In the genomic region with DNA sequence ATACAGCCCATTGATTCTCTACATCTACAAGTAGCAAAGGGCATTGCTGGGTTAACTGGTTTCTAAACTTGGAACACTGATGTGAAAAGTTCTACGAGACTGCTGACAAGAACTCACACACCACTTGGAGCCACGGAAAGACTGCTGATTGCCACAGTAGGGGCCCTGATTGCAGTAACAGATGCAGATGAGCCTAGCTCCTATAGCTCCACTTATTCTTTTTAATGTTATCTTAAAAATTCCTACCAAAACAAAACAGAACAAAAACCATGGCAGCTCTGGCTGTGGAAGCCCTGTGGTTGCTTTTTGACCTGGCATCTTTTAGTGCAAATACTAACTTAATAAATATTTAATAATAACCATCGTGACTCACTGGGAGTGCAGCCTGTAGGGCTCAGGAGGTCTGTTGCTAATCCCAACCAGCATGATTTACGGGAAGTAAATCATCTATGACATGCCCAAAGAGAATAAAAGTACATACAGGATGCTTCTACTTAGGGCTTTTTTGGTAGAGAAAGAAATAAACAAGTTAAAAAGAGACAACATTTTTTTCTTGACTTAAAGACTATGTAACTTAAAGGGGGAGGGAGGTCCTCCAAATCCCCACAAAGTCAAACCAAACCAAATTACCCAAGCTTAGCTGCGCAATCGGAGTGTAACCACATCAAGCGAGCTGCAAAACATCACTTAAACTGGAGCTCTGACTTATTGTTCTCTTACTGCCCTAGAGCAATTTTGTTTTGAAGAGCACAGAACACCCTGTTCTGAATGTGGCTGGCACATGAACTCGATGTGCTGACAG, we compare ENCODE assay signal across 8 cellular contexts.
A peak's percentile ranks its signal among the peaks of the same experiment; 100 is the strongest.
DNase-seq lines count a peak whose midpoint lies in the region; ATAC-seq and TF ChIP-seq lines count a peak whose summit lies in the region.

No MANE protein-coding gene starts in this region.

- H3K9me3 ChIP-seq in right cardiac atrium (ENCODE audit: control insufficient read depth, low read length): no peaks in the 10 kb centered on the region

- DNase-seq in GM23338 (ENCODE audit: low spot score) (peak; percentile 47), SIG-M5 (lab: John Stamatoyannopoulos, UW) (peak; percentile 12), amniotic epithelial cell (ENCODE audit: low read depth) (peak; percentile 99), right cardiac atrium (peak in 2 of 3 donors; percentile 53 to 72), sciatic nerve (ENCODE audit: low spot score) (no peak), NCI-H1092 (lab: John Stamatoyannopoulos, UW) (no peak), glutamatergic neuron (no peak)

- intact Hi-C loops in right cardiac atrium (cut with DNase I) (loop anchor here in 1 of 4 donors (5.0 kb wide), 1 partner anchor 126 kb away; no protein-coding TSS in a partner anchor), sciatic nerve (cut with DNase I) (no loop called here)

- H3K9me2 ChIP-seq in GM23338 (ENCODE audit: insufficient read depth): no peaks in the 10 kb centered on the region

- H3K4me1 Mint-ChIP-seq in GM23338: peaks cover 27% of the 10 kb centered on the region
- peaks cover 10% of the 10 kb centered on the region for H3K4me1 Mint-ChIP-seq in glutamatergic neuron (ENCODE audit: low read depth, unreplicated experiment)

- H3K36me3 ChIP-seq in GM23338 (ENCODE audit: insufficient read depth): no peaks in the 10 kb centered on the region

- 3% methylated on average over 8 of the region's 8 CpGs for WGBS in right cardiac atrium

- H3K27me3 Mint-ChIP-seq in GM23338 (ENCODE audit: insufficient read depth, low read depth, poor library complexity) (no peaks in the 10 kb centered on the region), glutamatergic neuron (ENCODE audit: unreplicated experiment) (peaks cover 3% of the 10 kb centered on the region)

- H3K36me3 Mint-ChIP-seq in GM23338 (ENCODE audit: low read depth) (peaks cover 11% of the 10 kb centered on the region; the same call in 2 of the 3 replicates), glutamatergic neuron (ENCODE audit: unreplicated experiment) (no peaks in the 10 kb centered on the region)

- peak overlapping the region; percentile 16 for H3K27ac ChIP-seq in GM23338 (ENCODE audit: low read depth)
- peak overlapping the region; percentile 100 for H3K27ac ChIP-seq in right cardiac atrium (ENCODE audit: low read length)

- peaks cover 20% of the 10 kb centered on the region for H3K4me1 ChIP-seq in GM23338 (ENCODE audit: insufficient read depth)
- peaks cover 23% of the 10 kb centered on the region for H3K4me1 ChIP-seq in right cardiac atrium (ENCODE audit: control insufficient read depth, insufficient read depth, low read length)

- no peak overlapping the region for H2AFZ ChIP-seq in GM23338

- H3K79me2 ChIP-seq in GM23338 (replicated peaks; ENCODE audit: insufficient read depth): no peaks in the 10 kb centered on the region

- H3K4me2 ChIP-seq in GM23338: peak overlapping the region; percentile 60

- ATAC-seq in GM23338: peak; percentile 88
- ATAC-seq in right cardiac atrium: peak; percentile 88 to 92
- ATAC-seq in sciatic nerve: peak; percentile 94
- no peak for ATAC-seq in HG02588 (IDR thresholded peaks at IDR 0.05; ENCODE audit: unreplicated experiment)

- H3K27me3 ChIP-seq in GM23338 (ENCODE audit: insufficient read depth) (no peaks in the 10 kb centered on the region), right cardiac atrium (ENCODE audit: control insufficient read depth, insufficient read depth) (no peaks in the 10 kb centered on the region)

- TF ChIP-seq CTCF in GM23338 (conservative IDR thresholded peaks at IDR 0.05; ENCODE audit: low read depth in 2 of 2) (no peak), glutamatergic neuron (IDR thresholded peaks at IDR 0.05; ENCODE audit: partially characterized antibody, unreplicated experiment) (no peak)

- H4K20me1 ChIP-seq in GM23338 (replicated peaks; ENCODE audit: insufficient read depth): no peaks in the 10 kb centered on the region

- H3K9me3 Mint-ChIP-seq in GM23338 (no peaks in the 10 kb centered on the region), glutamatergic neuron (ENCODE audit: unreplicated experiment) (no peaks in the 10 kb centered on the region)

- H3K27ac Mint-ChIP-seq in GM23338: peak overlapping the region; percentile 61
- H3K27ac Mint-ChIP-seq in glutamatergic neuron (ENCODE audit: unreplicated experiment): no peak overlapping the region

- no peak overlapping the region for H3K4me3 ChIP-seq in GM23338
- H3K4me3 ChIP-seq in right cardiac atrium (ENCODE audit: low read length): peak overlapping the region; percentile 12

- H3F3A ChIP-seq in GM23338 (replicated peaks; ENCODE audit: low read depth): no peaks in the 10 kb centered on the region

- no peak overlapping the region for H3K4me3 Mint-ChIP-seq in GM23338
- H3K4me3 Mint-ChIP-seq in glutamatergic neuron (ENCODE audit: unreplicated experiment): no peak overlapping the region

TF ChIP-seq in GM23338, 12 proteins besides CTCF, POLR2A, EP300 and RAD21:
- no peak for TF ChIP-seq JUNB (IDR thresholded peaks at IDR 0.05; ENCODE audit: unreplicated experiment)
- TF ChIP-seq, protein P1, sequence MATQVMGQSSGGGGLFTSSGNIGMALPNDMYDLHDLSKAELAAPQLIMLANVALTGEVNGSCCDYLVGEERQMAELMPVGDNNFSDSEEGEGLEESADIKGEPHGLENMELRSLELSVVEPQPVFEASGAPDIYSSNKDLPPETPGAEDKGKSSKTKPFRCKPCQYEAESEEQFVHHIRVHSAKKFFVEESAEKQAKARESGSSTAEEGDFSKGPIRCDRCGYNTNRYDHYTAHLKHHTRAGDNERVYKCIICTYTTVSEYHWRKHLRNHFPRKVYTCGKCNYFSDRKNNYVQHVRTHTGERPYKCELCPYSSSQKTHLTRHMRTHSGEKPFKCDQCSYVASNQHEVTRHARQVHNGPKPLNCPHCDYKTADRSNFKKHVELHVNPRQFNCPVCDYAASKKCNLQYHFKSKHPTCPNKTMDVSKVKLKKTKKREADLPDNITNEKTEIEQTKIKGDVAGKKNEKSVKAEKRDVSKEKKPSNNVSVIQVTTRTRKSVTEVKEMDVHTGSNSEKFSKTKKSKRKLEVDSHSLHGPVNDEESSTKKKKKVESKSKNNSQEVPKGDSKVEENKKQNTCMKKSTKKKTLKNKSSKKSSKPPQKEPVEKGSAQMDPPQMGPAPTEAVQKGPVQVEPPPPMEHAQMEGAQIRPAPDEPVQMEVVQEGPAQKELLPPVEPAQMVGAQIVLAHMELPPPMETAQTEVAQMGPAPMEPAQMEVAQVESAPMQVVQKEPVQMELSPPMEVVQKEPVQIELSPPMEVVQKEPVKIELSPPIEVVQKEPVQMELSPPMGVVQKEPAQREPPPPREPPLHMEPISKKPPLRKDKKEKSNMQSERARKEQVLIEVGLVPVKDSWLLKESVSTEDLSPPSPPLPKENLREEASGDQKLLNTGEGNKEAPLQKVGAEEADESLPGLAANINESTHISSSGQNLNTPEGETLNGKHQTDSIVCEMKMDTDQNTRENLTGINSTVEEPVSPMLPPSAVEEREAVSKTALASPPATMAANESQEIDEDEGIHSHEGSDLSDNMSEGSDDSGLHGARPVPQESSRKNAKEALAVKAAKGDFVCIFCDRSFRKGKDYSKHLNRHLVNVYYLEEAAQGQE (IDR thresholded peaks at IDR 0.05; ENCODE audit: unreplicated experiment): no peak

Comparison
In these comparisons a context has a peak if more than half of its experiments do, and no peak if none do; other contexts are left out.
1. DNase-seq: peak in GM23338 (single experiment), SIG-M5 (single experiment), amniotic epithelial cell (single experiment) and right cardiac atrium (2 of 3); none in sciatic nerve (single experiment), NCI-H1092 (single experiment) and glutamatergic neuron (single experiment).